ENCODE assay signal across 8 cellular contexts in the genomic region with DNA sequence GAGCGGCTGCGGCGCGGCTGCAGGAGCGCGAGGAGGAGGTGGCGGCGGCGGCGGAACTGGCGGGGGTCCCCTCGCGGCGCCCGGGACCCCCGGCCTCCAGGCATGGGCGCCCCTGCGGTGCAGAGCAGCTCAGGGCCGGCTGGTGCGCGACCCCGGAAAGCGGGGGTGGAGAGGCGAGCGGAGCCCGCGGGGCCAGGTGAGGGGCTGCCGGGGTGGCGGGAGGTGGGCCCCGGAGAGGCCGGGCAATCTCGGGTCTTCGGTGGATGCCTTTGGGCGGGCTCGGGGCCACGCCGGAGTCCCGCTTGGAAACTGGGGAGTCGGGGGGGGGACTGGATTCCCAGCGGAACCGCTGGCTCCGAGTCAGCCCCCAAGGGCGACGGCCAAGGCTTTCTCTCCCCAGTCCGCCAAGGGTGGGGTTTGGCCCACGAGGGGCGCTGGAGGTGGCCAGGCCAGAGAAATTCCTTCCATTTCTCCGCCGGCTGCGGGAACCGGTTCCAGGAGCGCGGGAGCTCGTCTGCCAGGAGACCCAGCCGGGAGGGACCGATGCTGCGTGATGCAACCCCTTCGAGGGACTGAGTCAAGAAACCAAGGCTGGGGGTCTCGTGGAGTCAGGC. TPM values are rescaled to one million over a fixed set of nuclear protein-coding genes. Genes with fewer than 3 reads are reported as not detected.
A peak's percentile ranks its signal among the peaks of the same experiment; 100 is the strongest.
DNase-seq lines count a peak whose midpoint lies in the region; ATAC-seq and TF ChIP-seq lines count a peak whose summit lies in the region.

No MANE protein-coding gene starts in this region.

- peak; percentile 16 for TF ChIP-seq CTCF in AG09309 (IDR thresholded peaks at IDR 0.05; ENCODE audit: control insufficient read depth, insufficient read depth, low read depth, low read length, missing control alignments)
- TF ChIP-seq CTCF in HCT116 (IDR thresholded peaks at IDR 0.05 in 2 of 3, conservative IDR thresholded peaks at IDR 0.05 in 1 of 3; ENCODE audit: borderline replicate concordance in 1 of 3, insufficient read depth in 1 of 3, low read depth in 2 of 3, low read length in 2 of 3), result 0 out of 6 replicates have a peak, but pooled peaks of 1 of the 3 experiments have one; percentile 6
- TF ChIP-seq CTCF in smooth muscle cell (IDR thresholded peaks at IDR 0.05; ENCODE audit: borderline replicate concordance, insufficient read depth, poor library complexity, severe bottlenecking), result no peak

- H3K4me1 Mint-ChIP-seq in activated naive CD8-positive, alpha-beta T cell treated with anti-CD3 and anti-CD28 coated beads for 36 hours, result peaks cover 80% of the 10 kb centered on the region

- no peaks in the 10 kb centered on the region for H3K27me3 Mint-ChIP-seq in activated naive CD8-positive, alpha-beta T cell treated with anti-CD3 and anti-CD28 coated beads for 36 hours

- H2AFZ ChIP-seq in HCT116 (ENCODE audit: low read depth, low read length, poor library complexity, severe bottlenecking) (no peak overlapping the region), smooth muscle cell (ENCODE audit: low read depth) (no peak overlapping the region)

- TF ChIP-seq POLR2A in HCT116 (IDR thresholded peaks at IDR 0.05; ENCODE audit: borderline replicate concordance, extremely low read depth, insufficient read depth, insufficient read length), result no peak

- H3K4me3 Mint-ChIP-seq in activated naive CD8-positive, alpha-beta T cell treated with anti-CD3 and anti-CD28 coated beads for 36 hours, result peak overlapping the region; percentile 83

- H3K36me3 ChIP-seq in HCT116 (ENCODE audit: control insufficient read depth in 1 of 2, insufficient read depth in 2 of 2, low read length in 2 of 2) (no peaks in the 10 kb centered on the region), iPS-18a (ENCODE audit: control insufficient read depth, low read depth, low read length) (no peaks in the 10 kb centered on the region), smooth muscle cell (ENCODE audit: low read depth) (no peaks in the 10 kb centered on the region)

- CTCF ChIA-PET in HCT116 (lab: Charles Lee), result interaction anchor here (5.2 kb wide), 1 partner anchor 12 kb away, joined by 29 read pairs; no protein-coding TSS in a partner anchor

- no TSS peak for BruUV-seq in HCT116 (replicated peaks; lab: Mats Ljungman, UMichigan)

- no peaks in the 10 kb centered on the region for H3K9me2 ChIP-seq in HCT116 (ENCODE audit: insufficient read depth)

- no peaks in the 10 kb centered on the region for H3K9me3 Mint-ChIP-seq in activated naive CD8-positive, alpha-beta T cell treated with anti-CD3 and anti-CD28 coated beads for 36 hours

- no peaks in the 10 kb centered on the region for H3K27me3 ChIP-seq in HCT116 (ENCODE audit: insufficient read depth, low read length)
- H3K27me3 ChIP-seq in iPS-18a (ENCODE audit: control insufficient read depth, insufficient read depth, low read length), result peaks cover 35% of the 10 kb centered on the region
- H3K27me3 ChIP-seq in smooth muscle cell (ENCODE audit: low read depth), result no peaks in the 10 kb centered on the region

- RAD21 ChIA-PET in HCT116 (lab: Charles Lee; ENCODE audit: low non-redundant PET in 1 of 2, low total read pairs in 2 of 2, uncharacterized antibody in 2 of 2, unreplicated experiment in 2 of 2), result no interaction called here

- no peaks in the 10 kb centered on the region for H4K20me1 ChIP-seq in HCT116 (ENCODE audit: insufficient read depth)
- H4K20me1 ChIP-seq in smooth muscle cell (ENCODE audit: low read depth), result peaks cover 36% of the 10 kb centered on the region

- peak overlapping the region; percentile 92 for H3K4me3 ChIP-seq in AG09309 (ENCODE audit: control insufficient read depth, low read depth, low read length)
- peak overlapping the region; percentile 72 to 77 for H3K4me3 ChIP-seq in HCT116 (replicated peaks in 1 of 2; ENCODE audit: low read depth in 1 of 2, low read length in 2 of 2)
- H3K4me3 ChIP-seq in iPS-18a (ENCODE audit: low read length), result peak overlapping the region; percentile 79
- peak overlapping the region; percentile 96 for H3K4me3 ChIP-seq in smooth muscle cell

- intact Hi-C loops in HCT116 (cut with micrococcal nuclease), result loop anchor here (1.0 kb wide), 1 partner anchor 14 kb away; a partner anchor contains a TSS

- DNase-seq in AG09309 (ENCODE audit: low read depth) (no peak), HCT116 (ENCODE audit: low read depth, low spot score) (no peak), smooth muscle cell (lab: John Stamatoyannopoulos, UW; ENCODE audit: unreplicated experiment) (no peak), NCI-H128 (lab: John Stamatoyannopoulos, UW; ENCODE audit: unreplicated experiment) (no peak), NCI-H2196 treated with DMSO at 0.1 percent for 48 hours (lab: John Stamatoyannopoulos, UW; ENCODE audit: unreplicated experiment) (no peak)
- DNase-seq in activated naive CD8-positive, alpha-beta T cell treated with anti-CD3 and anti-CD28 coated beads for 36 hours, result peak; percentile 60

- H3K36me3 Mint-ChIP-seq in activated naive CD8-positive, alpha-beta T cell treated with anti-CD3 and anti-CD28 coated beads for 36 hours, result peaks cover 25% of the 10 kb centered on the region

- WGBS in smooth muscle cell (ENCODE audit: low lambda C conversion rate), result 1% methylated on average over 54 of the region's 59 CpGs

- peaks cover 25% of the 10 kb centered on the region for H3F3A ChIP-seq in smooth muscle cell (ENCODE audit: low read depth)

- H3K27ac ChIP-seq in HCT116 (ENCODE audit: low read depth, low read length) (peak overlapping the region; percentile 54; the same call in 1 of the 2 replicates), iPS-18a (ENCODE audit: low read length) (no peak overlapping the region), smooth muscle cell (ENCODE audit: low read depth) (peak overlapping the region; percentile 83)

- H3K9ac ChIP-seq in HCT116 (ENCODE audit: low read length) (peak overlapping the region; percentile 96), iPS-18a (ENCODE audit: low read length) (peak overlapping the region; percentile 81), smooth muscle cell (ENCODE audit: low read depth) (peak overlapping the region; percentile 98)

- no peak for TF ChIP-seq RAD21 in HCT116 (IDR thresholded peaks at IDR 0.05; ENCODE audit: low read depth)

- H3K4me1 ChIP-seq in HCT116 (ENCODE audit: control insufficient read depth in 1 of 2, insufficient read depth in 2 of 2, low read length in 2 of 2), result peaks cover 15 to 39% of the 10 kb centered on the region in 2 experiments
- H3K4me1 ChIP-seq in iPS-18a (ENCODE audit: control insufficient read depth, low read depth, low read length), result peaks cover 17% of the 10 kb centered on the region
- H3K4me1 ChIP-seq in smooth muscle cell (ENCODE audit: low read depth), result peaks cover 24% of the 10 kb centered on the region

- no peaks in the 10 kb centered on the region for H3K9me3 ChIP-seq in HCT116 (ENCODE audit: control insufficient read depth in 1 of 2, insufficient read depth in 1 of 2, low read depth in 1 of 2, low read length in 2 of 2)
- no peaks in the 10 kb centered on the region for H3K9me3 ChIP-seq in iPS-18a (ENCODE audit: control insufficient read depth, low read depth, low read length)
- H3K9me3 ChIP-seq in smooth muscle cell (replicated peaks; ENCODE audit: low read depth), result no peaks in the 10 kb centered on the region

- H3K27ac Mint-ChIP-seq in activated naive CD8-positive, alpha-beta T cell treated with anti-CD3 and anti-CD28 coated beads for 36 hours, result peak overlapping the region; percentile 80

- H3K4me2 ChIP-seq in HCT116 (ENCODE audit: low read length) (peak overlapping the region; percentile 93), smooth muscle cell (peak overlapping the region; percentile 98)

- peak; percentile 16 for ATAC-seq in HCT116
- no peak for ATAC-seq in GM21423 (IDR thresholded peaks at IDR 0.05; ENCODE audit: unreplicated experiment)

- POLR2A ChIA-PET in HCT116 (lab: Charles Lee), result interaction anchor here (2.2 to 2.4 kb wide), 2 partner anchors 12 to 14 kb away, joined by 6 to 11 read pairs; a partner anchor contains a TSS

- H3K79me2 ChIP-seq in HCT116 (ENCODE audit: insufficient read depth, low read length) (peaks cover 26% of the 10 kb centered on the region), smooth muscle cell (ENCODE audit: low read depth) (peaks cover 28% of the 10 kb centered on the region)

TF ChIP-seq in HCT116, 20 proteins besides CTCF, POLR2A, EP300 and RAD21:
- TF ChIP-seq ZFX (IDR thresholded peaks at IDR 0.05) (peak; percentile 44; the same call in 1 of the 2 replicates), JUND (IDR thresholded peaks at IDR 0.05) (no peak)
TF ChIP-seq in HCT116: peak in this region for 1.

RNA-seq across cellular contexts. Expression of a gene that starts 13.9 kb away (rescaled TPM):
- total RNA-seq in HCT116 (2021; ENCODE audit: unreplicated experiment), result 35.3 TPM
- polyA plus RNA-seq in HCT116 (2012), result 117 and 343 TPM in 2 replicates
- 10 to 100 TPM; 88.0 to 92.6 TPM for total RNA-seq in activated naive CD8-positive, alpha-beta T cell treated with anti-CD3 and anti-CD28 coated beads for 36 hours
- 178 and 182 TPM in 2 replicates for total RNA-seq in smooth muscle cell
- polyA plus RNA-seq in smooth muscle cell, result 510 and 634 TPM in 2 replicates

RNA-seq across cellular contexts. Expression of a gene that starts 30.6 kb away (rescaled TPM):
- total RNA-seq in HCT116 (2021; ENCODE audit: unreplicated experiment), result 1.1 TPM
- 0.33 and 0.36 TPM in 2 replicates for polyA plus RNA-seq in HCT116 (2012)
- total RNA-seq in activated naive CD8-positive, alpha-beta T cell treated with anti-CD3 and anti-CD28 coated beads for 36 hours, result 10 to 100 TPM in 1 of 2 experiments, 1 to 10 TPM in 1; 9.1 to 11.3 TPM
- 4.1 and 12.2 TPM in 2 replicates for total RNA-seq in smooth muscle cell
- 32.4 and 36.8 TPM in 2 replicates for polyA plus RNA-seq in smooth muscle cell

RNA-seq across cellular contexts. Expression of a gene that starts 32.4 kb away (rescaled TPM):
- total RNA-seq in HCT116 (2021; ENCODE audit: unreplicated experiment), result 49.2 TPM
- polyA plus RNA-seq in HCT116 (2012), result 69.2 and 101 TPM in 2 replicates
- 10 to 100 TPM; 39.8 to 41.2 TPM for total RNA-seq in activated naive CD8-positive, alpha-beta T cell treated with anti-CD3 and anti-CD28 coated beads for 36 hours
- 62.6 and 73.4 TPM in 2 replicates for total RNA-seq in smooth muscle cell
- 114 and 120 TPM in 2 replicates for polyA plus RNA-seq in smooth muscle cell

RNA-seq across cellular contexts. Expression of a gene that starts 42.1 kb away (rescaled TPM):
- total RNA-seq in HCT116 (2021; ENCODE audit: unreplicated experiment), result not detected
- polyA plus RNA-seq in HCT116 (2012), result not detected in 2 replicates
- total RNA-seq in activated naive CD8-positive, alpha-beta T cell treated with anti-CD3 and anti-CD28 coated beads for 36 hours, result not detected
- not detected in 2 replicates for total RNA-seq in smooth muscle cell
- polyA plus RNA-seq in smooth muscle cell, result not detected in 2 replicates
